15 cellular contexts compared by ENCODE assay signal in the genomic region with DNA sequence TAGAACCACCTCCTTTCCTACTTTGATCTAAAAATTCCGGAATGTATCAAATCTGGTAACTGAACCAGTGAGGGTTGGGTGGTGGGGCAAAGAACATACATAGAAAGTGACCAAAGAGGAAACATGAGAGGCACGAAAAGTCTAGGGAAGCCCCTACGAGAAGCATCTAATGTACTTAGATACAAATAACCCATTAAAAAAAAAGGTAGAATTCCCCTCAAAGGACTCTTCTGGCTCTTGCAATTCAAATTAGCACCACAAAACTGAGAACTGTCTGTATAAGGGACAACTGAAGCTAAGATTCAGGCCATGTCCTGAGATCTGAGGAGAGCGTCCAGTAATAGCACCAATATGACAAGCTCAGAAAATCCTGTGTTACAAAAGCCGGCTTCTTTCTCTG. TPM values are rescaled to one million over a fixed set of nuclear protein-coding genes. Genes with fewer than 3 reads are reported as not detected.
DNase-seq lines count a peak whose midpoint lies in the region; ATAC-seq and TF ChIP-seq lines count a peak whose summit lies in the region.
"Had no signal": no experiment of that assay in that cellular context is flagged by ENCODE, and none has a peak within 500 bp of the region (broad histone marks: within the 10 kb centered on the region; RNA-seq: fewer than 3 reads in every experiment).

No MANE protein-coding gene starts in this region.

- H3K4me1 Mint-ChIP-seq in endodermal cell, result peaks cover 4% of the 10 kb centered on the region

- no peaks in the 10 kb centered on the region for H3K9me3 Mint-ChIP-seq in endodermal cell

- no peak for TF ChIP-seq CTCF in GM06990 (IDR thresholded peaks at IDR 0.05; ENCODE audit: insufficient read depth, low read length, poor library complexity, severe bottlenecking)
- TF ChIP-seq CTCF in endodermal cell (conservative IDR thresholded peaks at IDR 0.05), result no peak

- H3K36me3 ChIP-seq in GM06990 (ENCODE audit: control insufficient read depth, insufficient read depth, low read length) (peaks cover 5% of the 10 kb centered on the region), endodermal cell (ENCODE audit: control insufficient read depth, insufficient read depth, low read length) (peaks cover 40% of the 10 kb centered on the region)
- H3K36me3 ChIP-seq: uterus had no signal

- no peaks in the 10 kb centered on the region for H3K9me3 ChIP-seq in endodermal cell (ENCODE audit: control insufficient read depth, low read length)
- H3K9me3 ChIP-seq: psoas muscle, uterus had no signal

- H3K4me3 ChIP-seq in GM06990 (replicated peaks; ENCODE audit: low read depth, low read length), result no peak overlapping the region
- no peak overlapping the region for H3K4me3 ChIP-seq in endodermal cell (ENCODE audit: low read length)
- H3K4me3 ChIP-seq: psoas muscle, uterus had no signal

- H3K9ac ChIP-seq in endodermal cell (ENCODE audit: extremely low read depth, low read length, poor library complexity, severe bottlenecking), result no peak overlapping the region

- WGBS in endodermal cell (ENCODE audit: insufficient coverage in 1 of 2, insufficient read length in 1 of 2), 2 experiments, result 97 to 98% methylated on average over 5 of the region's 5 CpGs

- no peak overlapping the region for H3K27ac ChIP-seq in endodermal cell (ENCODE audit: low read depth, low read length)
- H3K27ac ChIP-seq: psoas muscle, uterus had no signal

- DNase-seq in GM06990 (ENCODE audit: extremely low read depth, insufficient read length), result peak; percentile 19
- DNase-seq in endodermal cell, result no peak
- DNase-seq in NCI-H1105 (lab: John Stamatoyannopoulos, UW), result no peak
- no peak for DNase-seq in NCI-H2029 (lab: John Stamatoyannopoulos, UW)
- no peak for DNase-seq in glomerular visceral epithelial cell (ENCODE audit: extremely low spot score)
- DNase-seq: activated naive CD4-positive, alpha-beta T cell; islet precursor cell; NCI-H187 treated with DMSO at 0.1 percent for 48 hours; NCI-H69; psoas muscle; stimulated activated CD8-positive, alpha-beta memory T cell treated with anti-CD3 and anti-CD28 coated beads, Interleukin-4, amount 100 ng/mL, for 48 hours; uterus had no signal

- H3K27ac Mint-ChIP-seq in endodermal cell, result peak overlapping the region; percentile 68

- no peak overlapping the region for H3K4me3 Mint-ChIP-seq in endodermal cell

- peaks cover 36% of the 10 kb centered on the region for H3K36me3 Mint-ChIP-seq in endodermal cell (ENCODE audit: low read depth)

- no peaks in the 10 kb centered on the region for H3K27me3 Mint-ChIP-seq in endodermal cell (ENCODE audit: insufficient read depth)

- H3K4me1 ChIP-seq in endodermal cell (ENCODE audit: control insufficient read depth, insufficient read depth, low read length), result no peaks in the 10 kb centered on the region
- H3K4me1 ChIP-seq: psoas muscle, uterus had no signal

- ATAC-seq in GM19035 (IDR thresholded peaks at IDR 0.05; ENCODE audit: unreplicated experiment) (peak; percentile 52), HG03432 (IDR thresholded peaks at IDR 0.05; ENCODE audit: unreplicated experiment) (peak; percentile 63), HG03039 (IDR thresholded peaks at IDR 0.05; ENCODE audit: unreplicated experiment) (no peak)

- no peaks in the 10 kb centered on the region for H3K27me3 ChIP-seq in GM06990 (replicated peaks; ENCODE audit: control insufficient read depth, insufficient read depth, low read length)
- no peaks in the 10 kb centered on the region for H3K27me3 ChIP-seq in endodermal cell (ENCODE audit: control insufficient read depth, insufficient read depth, low read length, poor library complexity, severe bottlenecking)
- H3K27me3 ChIP-seq: uterus had no signal

RNA-seq across cellular contexts. Expression of a gene that starts 21.4 kb away (rescaled TPM):
- 100 to 1,000 TPM; 103 to 116 TPM for total RNA-seq in endodermal cell
- polyA plus RNA-seq in endodermal cell (2013, experiment 1 of 2), result 74.8 TPM
- polyA plus RNA-seq in endodermal cell (2013, experiment 2 of 2), result 58.4 TPM

RNA-seq across cellular contexts. Expression of a gene that starts 55.8 kb away (rescaled TPM):
- total RNA-seq in endodermal cell, result 1 to 10 TPM; 1.3 to 2.0 TPM
- polyA plus RNA-seq in endodermal cell (2013, experiment 1 of 2), result 0.78 TPM
- polyA plus RNA-seq in endodermal cell (2013, experiment 2 of 2), result 0.95 TPM
